In genomic region chr17:42107597-42108576, GRCh38 we compare ENCODE assay signal across 8 cellular contexts. TPM values are rescaled to one million over a fixed set of nuclear protein-coding genes. Genes with fewer than 3 reads are reported as not detected.
A peak's percentile ranks its signal among the peaks of the same experiment; 100 is the strongest.
DNase-seq lines count a peak whose midpoint lies in the region; ATAC-seq lines count a peak whose summit lies in the region.

No MANE protein-coding gene starts in this region.

- H3K27me3 ChIP-seq in duodenal mucosa (ENCODE audit: control insufficient read depth in 1 of 2, insufficient read depth in 2 of 2, low read length in 2 of 2): no peaks in the 10 kb centered on the region

- peaks cover 2% of the 10 kb centered on the region for H3K36me3 Mint-ChIP-seq in activated CD4-positive, alpha-beta memory T cell treated with anti-CD3 and anti-CD28 coated beads for 36 hours

- H3K4me3 ChIP-seq in duodenal mucosa (ENCODE audit: low read depth in 1 of 2, low read length in 2 of 2): peak overlapping the region; percentile 43 to 47

- H3K36me3 ChIP-seq in duodenal mucosa (ENCODE audit: control insufficient read depth in 1 of 2, insufficient read depth in 2 of 2, low read length in 2 of 2): peaks cover 3 to 24% of the 10 kb centered on the region in 2 donors

- intact Hi-C loops in activated CD4-positive, alpha-beta memory T cell treated with anti-CD3 and anti-CD28 coated beads for 36 hours (cut with micrococcal nuclease): loop anchor here (5.0 kb wide), 1 partner anchor 141 kb away; the partner anchor contains the start of gene CNP

- ATAC-seq in GM18502 (IDR thresholded peaks at IDR 0.05; ENCODE audit: poor library complexity, unreplicated experiment) (peak; percentile 68), HG02981 (IDR thresholded peaks at IDR 0.05; ENCODE audit: unreplicated experiment) (peak; percentile 63)

- H3K27me3 Mint-ChIP-seq in activated CD4-positive, alpha-beta memory T cell treated with anti-CD3 and anti-CD28 coated beads for 36 hours: no peaks in the 10 kb centered on the region

- H3K4me1 Mint-ChIP-seq in activated CD4-positive, alpha-beta memory T cell treated with anti-CD3 and anti-CD28 coated beads for 36 hours (ENCODE audit: low read depth): peaks cover 23% of the 10 kb centered on the region

- H3K27ac ChIP-seq in duodenal mucosa (ENCODE audit: low read depth, low read length): no peak overlapping the region

- no peak overlapping the region for H3K27ac Mint-ChIP-seq in activated CD4-positive, alpha-beta memory T cell treated with anti-CD3 and anti-CD28 coated beads for 36 hours

- H3K9ac ChIP-seq in duodenal mucosa (ENCODE audit: low read depth in 1 of 2, low read length in 2 of 2): no peak overlapping the region

- H3K9me3 Mint-ChIP-seq in activated CD4-positive, alpha-beta memory T cell treated with anti-CD3 and anti-CD28 coated beads for 36 hours: no peaks in the 10 kb centered on the region

- peak overlapping the region; percentile 60 for H3K4me3 Mint-ChIP-seq in activated CD4-positive, alpha-beta memory T cell treated with anti-CD3 and anti-CD28 coated beads for 36 hours

- H3K4me1 ChIP-seq in duodenal mucosa (ENCODE audit: control insufficient read depth in 1 of 2, insufficient read depth in 2 of 2, low read length in 2 of 2): peaks cover 19 to 20% of the 10 kb centered on the region in 2 donors

- no peaks in the 10 kb centered on the region for H3K9me3 ChIP-seq in duodenal mucosa (ENCODE audit: control insufficient read depth in 1 of 2, low read length in 2 of 2)

- DNase-seq in NCI-H510A (lab: John Stamatoyannopoulos, UW) (peak; percentile 81), mucosa of gallbladder (ENCODE audit: low spot score) (peak; percentile 78), Kasumi-1 (lab: John Stamatoyannopoulos, UW) (no peak)
- peak; percentile 96 for DNase-seq in activated CD4-positive, alpha-beta memory T cell treated with anti-CD3 and anti-CD28 coated beads for 36 hours
- peak; percentile 83 to 87 for DNase-seq in stimulated activated CD8-positive, alpha-beta memory T cell treated with anti-CD3 and anti-CD28 coated beads, Interleukin-7, amount 100 ng/mL, for 1 hour (ENCODE audit: low read depth in 2 of 2)

- POLR2A ChIA-PET in activated CD4-positive, alpha-beta memory T cell treated with anti-CD3 and anti-CD28 coated beads for 36 hours (lab: Charles Lee): interaction anchor here (0.5 kb wide), 2 partner anchors 84 to 392 kb away, joined by 4 read pairs; no protein-coding TSS in a partner anchor

- CTCF ChIA-PET in activated CD4-positive, alpha-beta memory T cell treated with anti-CD3 and anti-CD28 coated beads for 36 hours (lab: Charles Lee): interaction anchor here (1.0 to 15.6 kb wide), 5 partner anchors 10 to 1576 kb away, joined by 3 to 211 read pairs (median 4); partner anchors contain the start of genes DNAJC7 and NKIRAS2

RNA-seq across cellular contexts. Expression of gene DHX58, which starts 4.6 kb away (rescaled TPM):
- 10 to 100 TPM; 38.1 to 38.4 TPM for total RNA-seq in activated CD4-positive, alpha-beta memory T cell treated with anti-CD3 and anti-CD28 coated beads for 36 hours
- total RNA-seq in mucosa of gallbladder: 26.8 TPM

RNA-seq across cellular contexts. Expression of gene ZNF385C, which starts 9.6 kb away (rescaled TPM):
- under 1 TPM in 1 of 2 experiments, not detected in 1; 0.10 TPM for total RNA-seq in activated CD4-positive, alpha-beta memory T cell treated with anti-CD3 and anti-CD28 coated beads for 36 hours
- 0.32 TPM for total RNA-seq in mucosa of gallbladder

RNA-seq across cellular contexts. Expression of gene KAT2A, which starts 13.3 kb away (rescaled TPM):
- total RNA-seq in activated CD4-positive, alpha-beta memory T cell treated with anti-CD3 and anti-CD28 coated beads for 36 hours: 10 to 100 TPM; 38.6 to 41.0 TPM
- total RNA-seq in mucosa of gallbladder: 58.4 TPM

RNA-seq across cellular contexts. Expression of gene HSPB9, which starts 14.7 kb away (rescaled TPM):
- not detected for total RNA-seq in activated CD4-positive, alpha-beta memory T cell treated with anti-CD3 and anti-CD28 coated beads for 36 hours
- total RNA-seq in mucosa of gallbladder: 0.29 TPM

RNA-seq across cellular contexts. Expression of gene RAB5C, which starts 46.9 kb away (rescaled TPM):
- total RNA-seq in activated CD4-positive, alpha-beta memory T cell treated with anti-CD3 and anti-CD28 coated beads for 36 hours: 10 to 100 TPM; 47.8 to 52.4 TPM
- 150 TPM for total RNA-seq in mucosa of gallbladder

Comparison
In these comparisons a context has a peak if more than half of its experiments do, and no peak if none do; other contexts are left out.
1. DNase-seq: peak in NCI-H510A (single experiment), activated CD4-positive, alpha-beta memory T cell treated with anti-CD3 and anti-CD28 coated beads for 36 hours (single experiment), mucosa of gallbladder (single experiment) and stimulated activated CD8-positive, alpha-beta memory T cell treated with anti-CD3 and anti-CD28 coated beads, Interleukin-7, amount 100 ng/mL, for 1 hour (2 of 2); none in Kasumi-1 (0 of 2).